ENCODE assay signal across 22 cellular contexts in genomic region chr14:104741108-104741802, GRCh38.
"Had no signal": no experiment of that assay in that cellular context is flagged by ENCODE, and none has a peak within 500 bp of the region (broad histone marks: within the 10 kb centered on the region; RNA-seq: fewer than 3 reads in every experiment).

No MANE protein-coding gene starts in this region.

- ATAC-seq: activated CD4-positive, CD25-positive, alpha-beta regulatory T cell treated with anti-CD3 and anti-CD28 coated beads, Interleukin-2, amount 50 U/mL, for 24 hours; left lung; mucosa of descending colon; T-helper 17 cell had no signal

- H3K27ac ChIP-seq: brain microvascular endothelial cell, left lung, neutrophil, ovary, transverse colon, WERI-Rb-1 had no signal

- H3K36me3 ChIP-seq: brain microvascular endothelial cell, left lung, neutrophil, ovary, spleen, transverse colon, WERI-Rb-1 had no signal

- H3K4me3 ChIP-seq: left lung, mucosa of descending colon, ovary, spleen, transverse colon had no signal

- H3K9me3 ChIP-seq: left lung, mucosa of descending colon, neutrophil, ovary, spleen, transverse colon had no signal

- DNase-seq: activated CD4-positive, alpha-beta T cell treated with anti-CD3 and anti-CD28 coated beads for 48 hours; activated CD4-positive, alpha-beta T cell treated with anti-CD3 and anti-CD28 coated beads, Interleukin-2, amount 50 U/mL, for 48 hours; activated CD8-positive, alpha-beta memory T cell treated with anti-CD3 and anti-CD28 coated beads, Interleukin-2, amount 50 U/mL, for 4 hours; activated effector memory CD4-positive, alpha-beta T cell treated with anti-CD3 and anti-CD28 coated beads, Interleukin-2, amount 50 U/mL, for 16 hours; activated naive CD4-positive, alpha-beta T cell treated with anti-CD3 and anti-CD28 coated beads for 36 hours; activated naive CD8-positive, alpha-beta T cell treated with anti-CD3 and anti-CD28 coated beads for 36 hours; activated T-cell treated with anti-CD3 and anti-CD28 coated beads, Interleukin-2, amount 50 U/mL, for 1 hour; brain microvascular endothelial cell; caudate nucleus; hypothalamus; immature natural killer cell; kidney glomerular epithelial cell; ovary; T-helper 17 cell; T1000; transverse colon; WERI-Rb-1 had no signal

- H3K27me3 ChIP-seq: brain microvascular endothelial cell, left lung, neutrophil, ovary, spleen, transverse colon had no signal
